Comparison of ENCODE assay signal across 2 cellular contexts in the genomic region with DNA sequence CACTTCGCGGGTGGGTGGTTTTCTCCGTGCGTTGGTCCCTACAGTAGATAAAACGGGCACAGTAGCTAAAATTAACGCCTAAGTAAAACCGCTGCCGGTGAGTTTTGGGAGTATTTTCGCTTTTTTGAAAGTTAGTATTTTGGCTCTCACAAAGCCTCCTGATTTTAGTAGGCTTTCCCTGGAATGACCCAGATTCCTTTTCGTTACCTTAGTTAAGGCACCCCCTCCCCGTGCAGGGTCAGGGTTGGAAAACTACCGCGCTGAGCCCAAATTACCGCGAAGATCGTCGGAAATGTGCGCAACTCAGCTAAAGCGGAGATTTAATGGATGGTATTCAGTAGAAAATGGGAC.
A peak's percentile ranks its signal among the peaks of the same experiment; 100 is the strongest.
TF ChIP-seq lines count a peak whose summit lies in the region.

No MANE protein-coding gene starts in this region.

TF ChIP-seq in H1, 55 proteins besides CTCF, POLR2A, EP300 and RAD21:
- TF ChIP-seq MAX (IDR thresholded peaks at IDR 0.05), result 0 out of 2 replicates have a peak, but pooled peaks have one; percentile 11
- TF ChIP-seq PHF8 (conservative IDR thresholded peaks at IDR 0.05; ENCODE audit: low read depth, low read length), result peak; percentile 27; the same call in 1 of the 2 replicates
- TF ChIP-seq TCF12 (IDR thresholded peaks at IDR 0.05; ENCODE audit: low read depth, low read length), result no peak
- 0 out of 2 replicates have a peak, but pooled peaks have one; percentile 1 for TF ChIP-seq SP4 (IDR thresholded peaks at IDR 0.05; ENCODE audit: low read length)
- TF ChIP-seq CTBP2 (IDR thresholded peaks at IDR 0.05; ENCODE audit: borderline replicate concordance, insufficient read depth, insufficient read length, low read length), result no peak
- TF ChIP-seq E2F6 (IDR thresholded peaks at IDR 0.05), result 0 out of 2 replicates have a peak, but pooled peaks have one; percentile 22
- TF ChIP-seq TBP (IDR thresholded peaks at IDR 0.05; ENCODE audit: low read depth, low read length), result peak; percentile 77

TF ChIP-seq in neural cell, 6 proteins besides CTCF, POLR2A, EP300 and RAD21:
- TF ChIP-seq POLR2AphosphoS5 (IDR thresholded peaks at IDR 0.05) (no peak), REST (IDR thresholded peaks at IDR 0.05; ENCODE audit: borderline replicate concordance) (no peak), SMC3 (conservative IDR thresholded peaks at IDR 0.05; ENCODE audit: poor library complexity) (no peak), MXI1 (conservative IDR thresholded peaks at IDR 0.05; ENCODE audit: poor library complexity, severe bottlenecking) (peak; percentile 51), EZH2 (IDR thresholded peaks at IDR 0.05; ENCODE audit: borderline replicate concordance, insufficient read depth, low read length, poor library complexity, severe bottlenecking) (no peak), TAF1 (IDR thresholded peaks at IDR 0.05; ENCODE audit: low read depth) (peak; percentile 4)
